Comparison of ENCODE assay signal across 14 cellular contexts in genomic region chr12:16063728-16064127, GRCh38.
"Had no signal": no experiment of that assay in that cellular context is flagged by ENCODE, and none has a peak within 500 bp of the region (broad histone marks: within the 10 kb centered on the region; RNA-seq: fewer than 3 reads in every experiment).

No MANE protein-coding gene starts in this region.

- H3K9me3 ChIP-seq: heart left ventricle, thyroid gland had no signal

- H3K36me3 ChIP-seq: heart left ventricle, thyroid gland had no signal

- FAIRE-seq: urothelium cell line had no signal

- H3K4me3 ChIP-seq: heart left ventricle, skin epidermis, thyroid gland had no signal

- H3K4me1 ChIP-seq: foreskin keratinocyte, heart left ventricle, thyroid gland had no signal

- H3K27ac ChIP-seq: foreskin keratinocyte, heart left ventricle, skin epidermis, thyroid gland had no signal

- H3K27me3 ChIP-seq: foreskin keratinocyte, heart left ventricle, thyroid gland had no signal

- DNase-seq: activated CD4-positive, alpha-beta T cell treated with anti-CD3 and anti-CD28 coated beads for 48 hours; activated CD8-positive, alpha-beta memory T cell treated with anti-CD3 and anti-CD28 coated beads, Interleukin-2, amount 50 U/mL, for 48 hours; activated CD8-positive, alpha-beta T cell treated with anti-CD3 and anti-CD28 coated beads, Interleukin-2, amount 10 ng/mL, durations not matched to agents 7 days and 5 days; activated naive CD8-positive, alpha-beta T cell treated with anti-CD3 and anti-CD28 coated beads, Interleukin-2, amount 10 ng/mL, durations not matched to agents 7 days and 5 days; effector memory CD8-positive, alpha-beta T cell; foreskin keratinocyte; heart left ventricle; islet precursor cell; retina; T-cell; T1000; thyroid gland had no signal
